In the genomic region with DNA sequence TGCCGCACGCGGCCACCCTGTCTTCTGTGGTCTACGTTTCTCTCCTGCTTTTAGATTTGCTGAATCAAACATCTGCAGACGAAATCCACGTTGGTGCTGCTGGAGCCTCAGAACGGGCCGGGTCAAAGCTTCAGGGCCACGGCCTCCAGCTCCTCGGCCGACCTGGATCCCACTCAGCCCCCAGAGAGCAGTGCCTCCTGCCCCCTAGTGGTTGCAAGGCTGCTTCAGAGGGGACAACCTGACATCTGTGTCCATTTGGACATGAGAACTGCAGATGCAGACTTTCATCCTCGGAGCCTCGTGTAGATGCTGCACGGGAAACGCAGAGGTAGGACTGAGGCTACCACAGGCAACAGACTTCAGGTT, we compare ENCODE assay signal across 9 cellular contexts. TPM values are rescaled to one million over a fixed set of nuclear protein-coding genes. Genes with fewer than 3 reads are reported as not detected.
DNase-seq lines count a peak whose midpoint lies in the region; ATAC-seq and TF ChIP-seq lines count a peak whose summit lies in the region.
"Had no signal": no experiment of that assay in that cellular context is flagged by ENCODE, and none has a peak within 500 bp of the region (broad histone marks: within the 10 kb centered on the region; RNA-seq: fewer than 3 reads in every experiment).

No MANE protein-coding gene starts in this region.

- peaks cover 0 to 34% (median 2%) of the 10 kb centered on the region in 3 experiments for H3K36me3 ChIP-seq in naive thymus-derived CD4-positive, alpha-beta T cell (ENCODE audit: control insufficient read depth in 2 of 3, insufficient read depth in 3 of 3, low read length in 3 of 3)
- peaks cover 0 to 66% (median 0%) of the 10 kb centered on the region in 3 donors for H3K36me3 ChIP-seq in tibial nerve

- CTCF ChIA-PET in naive thymus-derived CD4-positive, alpha-beta T cell (lab: Charles Lee): interaction anchor here (1.0 kb wide), 1 partner anchor 177 kb away, joined by 3 read pairs; no protein-coding TSS in a partner anchor

- peak overlapping the region in 3 of 9 donors; percentile 20 to 59 (median 58) for H3K27ac Mint-ChIP-seq in naive thymus-derived CD4-positive, alpha-beta T cell

- no peak for ATAC-seq in naive thymus-derived CD4-positive, alpha-beta T cell
- ATAC-seq in GM18867 (IDR thresholded peaks at IDR 0.05; ENCODE audit: unreplicated experiment): no peak
- ATAC-seq in GM21526 (IDR thresholded peaks at IDR 0.05; ENCODE audit: low FRiP score, unreplicated experiment): no peak

- H3K4me1 ChIP-seq in naive thymus-derived CD4-positive, alpha-beta T cell (ENCODE audit: control insufficient read depth in 2 of 2, insufficient read depth in 2 of 2, low read length in 2 of 2): no peaks in the 10 kb centered on the region
- no peaks in the 10 kb centered on the region for H3K4me1 ChIP-seq in tibial nerve

- H3K9me3 ChIP-seq in naive thymus-derived CD4-positive, alpha-beta T cell (ENCODE audit: control insufficient read depth in 2 of 3, low read length in 3 of 3): no peaks in the 10 kb centered on the region
- H3K9me3 ChIP-seq in tibial nerve: no peaks in the 10 kb centered on the region

- no peak for TF ChIP-seq EP300 in tibial nerve (IDR thresholded peaks at IDR 0.05)

- no peaks in the 10 kb centered on the region for H3K27me3 Mint-ChIP-seq in naive thymus-derived CD4-positive, alpha-beta T cell

- peaks cover 0 to 12% (median 0%) of the 10 kb centered on the region in 11 donors for H3K9me3 Mint-ChIP-seq in naive thymus-derived CD4-positive, alpha-beta T cell

- H3K27ac ChIP-seq in naive thymus-derived CD4-positive, alpha-beta T cell (ENCODE audit: low read depth, low read length): no peak overlapping the region
- H3K27ac ChIP-seq in tibial nerve: no peak overlapping the region

- no peak overlapping the region for H3K4me3 Mint-ChIP-seq in naive thymus-derived CD4-positive, alpha-beta T cell

- DNase-seq in NCI-H748 (lab: John Stamatoyannopoulos, UW; ENCODE audit: unreplicated experiment) (peak; percentile 57), NCI-H748 treated with DMSO at 0.1 percent for 48 hours (lab: John Stamatoyannopoulos, UW) (no peak), NCI-H345 treated with DMSO at 0.1 percent for 48 hours (lab: John Stamatoyannopoulos, UW; ENCODE audit: unreplicated experiment) (peak; percentile 24), ecto neural progenitor cell (ENCODE audit: low spot score) (peak; percentile 73), tibial nerve (ENCODE audit: low spot score in 2 of 2) (no peak)
- peak in 5 of 9 donors; percentile 17 to 36 (median 23) for DNase-seq in naive thymus-derived CD4-positive, alpha-beta T cell

- peak in 2 of 5 experiments; percentile 18 to 29 for TF ChIP-seq CTCF in tibial nerve (IDR thresholded peaks at IDR 0.05)

- H3K27me3 ChIP-seq in naive thymus-derived CD4-positive, alpha-beta T cell (ENCODE audit: control insufficient read depth in 2 of 2, insufficient read depth in 2 of 2, low read length in 2 of 2): no peaks in the 10 kb centered on the region
- H3K27me3 ChIP-seq in tibial nerve: no peaks in the 10 kb centered on the region

- no peak overlapping the region for H3K4me3 ChIP-seq in naive thymus-derived CD4-positive, alpha-beta T cell (ENCODE audit: low read length)
- H3K4me3 ChIP-seq in tibial nerve: no peak overlapping the region

- H3K4me1 Mint-ChIP-seq in naive thymus-derived CD4-positive, alpha-beta T cell: peaks cover 0 to 9% (median 0%) of the 10 kb centered on the region in 7 donors

- intact Hi-C loops in naive thymus-derived CD4-positive, alpha-beta T cell (cut with micrococcal nuclease): loop anchor here in 1 of 2 donors (1.0 kb wide), 1 partner anchor 82 kb away; no protein-coding TSS in a partner anchor

- WGBS in tibial nerve, 2 donors: 65 to 68% methylated on average over 15 of the region's 15 CpGs

- POLR2A ChIA-PET in naive thymus-derived CD4-positive, alpha-beta T cell (lab: Charles Lee): interaction anchor here (0.6 kb wide), 1 partner anchor 11 kb away, joined by 3 read pairs; no protein-coding TSS in a partner anchor

- peaks cover 0 to 32% (median 9%) of the 10 kb centered on the region in 5 donors for H3K36me3 Mint-ChIP-seq in naive thymus-derived CD4-positive, alpha-beta T cell

- no peak for TF ChIP-seq POLR2A in tibial nerve (IDR thresholded peaks at IDR 0.05)

RNA-seq across cellular contexts. Expression of a gene that starts 23.0 kb away (rescaled TPM):
- under 1 TPM in 1 of 5 experiments, not detected in 4; 0.07 TPM for total RNA-seq in naive thymus-derived CD4-positive, alpha-beta T cell
- not detected for polyA plus RNA-seq in naive thymus-derived CD4-positive, alpha-beta T cell
- under 1 TPM in 2 of 4 donors, not detected in 2; 0.20 to 0.90 TPM for total RNA-seq in tibial nerve
- total RNA-seq: Daoy had no signal

RNA-seq across cellular contexts. Expression of a gene that starts 55.5 kb away (rescaled TPM):
- total RNA-seq in naive thymus-derived CD4-positive, alpha-beta T cell: 10 to 100 TPM; 29.4 to 89.4 (median 49.7) TPM
- 10 to 100 TPM in 1 of 2 donors, 1 to 10 TPM in 1; 9.9 to 23.5 TPM for polyA plus RNA-seq in naive thymus-derived CD4-positive, alpha-beta T cell
- 10 to 100 TPM; 23.4 to 45.3 (median 26.8) TPM for total RNA-seq in tibial nerve

Comparison
In these comparisons a context has a peak if more than half of its experiments do, and no peak if none do; other contexts are left out.
1. DNase-seq: peak in NCI-H748 (single experiment), NCI-H345 treated with DMSO at 0.1 percent for 48 hours (single experiment), ecto neural progenitor cell (single experiment) and naive thymus-derived CD4-positive, alpha-beta T cell (5 of 9); none in NCI-H748 treated with DMSO at 0.1 percent for 48 hours (single experiment) and tibial nerve (0 of 2).